In genomic region chr6:28841290-28841689, GRCh38 we compare ENCODE assay signal across 2 cellular contexts.
TF ChIP-seq lines count a peak whose summit lies in the region.

No MANE protein-coding gene starts in this region.

TF ChIP-seq in HepG2, 621 proteins besides CTCF, POLR2A, EP300 and RAD21 (continued from another document and continues in another):
- TF ChIP-seq GLMP (CRISPR knock-in tag; IDR thresholded peaks at IDR 0.05; ENCODE audit: borderline replicate concordance) (no peak), ZFP36L1 (CRISPR knock-in tag; IDR thresholded peaks at IDR 0.05) (no peak), ZNF329 (CRISPR knock-in tag; IDR thresholded peaks at IDR 0.05; ENCODE audit: low read depth) (no peak), ZNF800 (CRISPR knock-in tag; IDR thresholded peaks at IDR 0.05) (no peak), ZNF12 (CRISPR knock-in tag; IDR thresholded peaks at IDR 0.05) (no peak), HNRNPUL1 (IDR thresholded peaks at IDR 0.05; ENCODE audit: low read depth, low read length) (no peak), ZNF672 (CRISPR knock-in tag; IDR thresholded peaks at IDR 0.05) (no peak), PBX2 (CRISPR knock-in tag; IDR thresholded peaks at IDR 0.05) (no peak), ZNF142 (CRISPR knock-in tag; IDR thresholded peaks at IDR 0.05) (no peak), KAT2B (IDR thresholded peaks at IDR 0.05; ENCODE audit: borderline replicate concordance, low read depth, low read length) (no peak), ATF3 (CRISPR knock-in tag; IDR thresholded peaks at IDR 0.05) (no peak)

TF ChIP-seq in K562, 482 proteins besides CTCF, POLR2A, EP300 and RAD21:
- TF ChIP-seq REST (CRISPR knock-in tag; IDR thresholded peaks at IDR 0.05; ENCODE audit: low read depth) (no peak), TAL1 (IDR thresholded peaks at IDR 0.05) (no peak), ZNF41 (CRISPR knock-in tag; conservative IDR thresholded peaks at IDR 0.05) (no peak), ZFP36 (IDR thresholded peaks at IDR 0.05; ENCODE audit: low read depth, low read length, partially characterized antibody) (no peak), ZBTB5 (IDR thresholded peaks at IDR 0.05) (no peak), HDAC6 (IDR thresholded peaks at IDR 0.05; ENCODE audit: low read depth, low read length) (no peak), MAZ (CRISPR knock-in tag; conservative IDR thresholded peaks at IDR 0.05 in 1 of 2, IDR thresholded peaks at IDR 0.05 in 1 of 2) (no peak), KDM1A (IDR thresholded peaks at IDR 0.05) (no peak)
